ENCODE assay signal across 10 cellular contexts in the genomic region with DNA sequence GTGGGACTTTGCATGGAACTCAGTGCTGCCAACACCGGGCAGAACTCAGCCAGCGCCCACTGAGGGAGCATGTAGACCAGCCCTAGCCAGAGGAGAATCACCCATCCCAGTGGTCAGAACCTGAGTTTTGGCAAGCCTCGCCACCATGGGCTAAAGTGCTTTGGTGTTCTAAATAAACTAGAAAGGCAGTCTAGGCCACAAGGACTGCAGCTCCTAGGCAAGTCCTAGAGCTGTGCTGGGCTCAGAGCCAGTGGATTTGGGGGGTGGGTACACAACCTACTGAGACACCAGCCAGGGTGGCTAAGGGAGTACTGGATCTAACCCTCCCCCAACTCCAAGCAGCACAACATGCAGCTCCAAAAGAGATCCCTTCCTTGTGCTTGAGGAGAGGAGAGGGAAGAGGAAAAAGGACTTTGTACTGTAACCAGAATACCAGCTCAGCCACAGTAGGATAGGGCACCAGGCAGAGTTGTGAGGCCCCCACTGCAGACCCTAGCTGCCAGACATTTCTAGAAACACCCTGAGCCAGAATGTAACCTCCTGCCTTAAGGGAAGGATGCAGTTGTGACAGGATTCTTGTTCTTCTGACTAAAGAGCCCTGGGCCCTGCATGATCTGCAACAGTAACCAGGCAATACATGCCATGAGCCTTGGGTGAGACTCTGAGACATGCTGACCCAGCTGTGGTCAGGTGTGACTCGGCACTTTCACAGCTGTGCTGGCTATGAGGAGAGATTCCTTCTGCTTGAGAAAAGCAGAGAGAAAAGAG. TPM values are rescaled to one million over a fixed set of nuclear protein-coding genes. Genes with fewer than 3 reads are reported as not detected.
DNase-seq lines count a peak whose midpoint lies in the region; ATAC-seq, FAIRE-seq and TF ChIP-seq lines count a peak whose summit lies in the region.
"Had no signal": no experiment of that assay in that cellular context is flagged by ENCODE, and none has a peak within 500 bp of the region (broad histone marks: within the 10 kb centered on the region; RNA-seq: fewer than 3 reads in every experiment).

No MANE protein-coding gene starts in this region.

- no peak overlapping the region for H4K91ac ChIP-seq in H9 (ENCODE audit: insufficient read length, low read depth, low read length)

- H3K14ac ChIP-seq in H9 (ENCODE audit: insufficient read depth, low read length): no peak overlapping the region

- no peak overlapping the region for H4K5ac ChIP-seq in H9 (ENCODE audit: insufficient read length, low read depth, low read length)

- SMC1A ChIA-PET in GM12878 (lab: Charles Lee; ENCODE audit: uncharacterized antibody, unreplicated experiment): interaction anchor here (0.9 kb wide), 1 partner anchor 12 kb away, joined by 3 read pairs; no protein-coding TSS in a partner anchor

- peaks cover 0 to 8% of the 10 kb centered on the region in 2 experiments; a peak in 1 of 4 replicates for H3K36me3 ChIP-seq in GM12878 (ENCODE audit: control insufficient read depth in 2 of 2, insufficient read depth in 2 of 2, low read length in 1 of 2)
- H3K36me3 ChIP-seq: tibial artery had no signal

- H2BK5ac ChIP-seq in H9 (ENCODE audit: insufficient read length, low read length): no peak overlapping the region

- H3K23me2 ChIP-seq in H9 (ENCODE audit: insufficient read length, low read depth, low read length, poor library complexity, severe bottlenecking): no peaks in the 10 kb centered on the region

- H3K4me3 Mint-ChIP-seq in stimulated activated effector memory CD8-positive, alpha-beta T cell treated with anti-CD3 and anti-CD28 coated beads, Interleukin-12 subunit alpha, Interleukin-12 subunit beta, amount 100 ng/mL, for 72 hours: no peak overlapping the region
- H3K4me3 Mint-ChIP-seq in H9: no peak overlapping the region

- peaks cover 36% of the 10 kb centered on the region for H3K4me1 ChIP-seq in GM12878 (ENCODE audit: control insufficient read depth, insufficient read depth, low read length)
- H3K4me1 ChIP-seq in H9 (ENCODE audit: insufficient read depth, low read length): no peaks in the 10 kb centered on the region

- peak; percentile 67 for ATAC-seq in HG03280 (IDR thresholded peaks at IDR 0.05; ENCODE audit: unreplicated experiment)
- ATAC-seq in GM12878: peak; percentile 73
- peak; percentile 74 for ATAC-seq in stimulated activated effector memory CD8-positive, alpha-beta T cell treated with anti-CD3 and anti-CD28 coated beads, Interleukin-12 subunit alpha, Interleukin-12 subunit beta, amount 100 ng/mL, for 72 hours

- DNase-seq in NOMO-1 treated with DMSO at 0.1 percent for 48 hours (lab: John Stamatoyannopoulos, UW; ENCODE audit: unreplicated experiment) (peak; percentile 1), NOMO-1 (lab: John Stamatoyannopoulos, UW; ENCODE audit: unreplicated experiment in 2 of 2) (no peak), GM12878 (ENCODE audit: low read depth, low spot score) (no peak), cerebellar nuclear complex (lab: John Stamatoyannopoulos, UW) (no peak), H9 (no peak), foreskin melanocyte (no peak)
- DNase-seq in stimulated activated effector memory CD8-positive, alpha-beta T cell treated with anti-CD3 and anti-CD28 coated beads, Interleukin-12 subunit alpha, Interleukin-12 subunit beta, amount 100 ng/mL, for 72 hours (ENCODE audit: low spot score in 2 of 2): no peak

- no peak overlapping the region for H4K8ac ChIP-seq in H9 (replicated peaks; ENCODE audit: insufficient read length, low read depth, low read length)

- H3K79me2 ChIP-seq in GM12878 (ENCODE audit: control insufficient read depth, insufficient read depth, low read length) (peaks cover 13% of the 10 kb centered on the region), H9 (ENCODE audit: insufficient read depth, low read length) (no peaks in the 10 kb centered on the region)

- no peaks in the 10 kb centered on the region for H3K36me3 Mint-ChIP-seq in stimulated activated effector memory CD8-positive, alpha-beta T cell treated with anti-CD3 and anti-CD28 coated beads, Interleukin-12 subunit alpha, Interleukin-12 subunit beta, amount 100 ng/mL, for 72 hours
- H3K36me3 Mint-ChIP-seq in H9 (ENCODE audit: insufficient read depth in 1 of 3, low read depth in 3 of 3): peaks cover 0 to 33% (median 8%) of the 10 kb centered on the region in 3 experiments; a peak in 6 of 7 replicates

- H2BK15ac ChIP-seq in H9 (ENCODE audit: low read depth, low read length): no peak overlapping the region

- TF ChIP-seq EP300 in GM12878 (IDR thresholded peaks at IDR 0.05; ENCODE audit: borderline replicate concordance in 1 of 2, control insufficient read depth in 1 of 2, low read depth in 2 of 2, low read length in 2 of 2): no peak

- no peak for FAIRE-seq in GM12878 (lab: Jason Lieb, UNC)
- FAIRE-seq: TTC549 had no signal

- no peaks in the 10 kb centered on the region for H4K20me1 ChIP-seq in GM12878 (ENCODE audit: control insufficient read depth, insufficient read depth)
- H4K20me1 ChIP-seq in H9 (ENCODE audit: control insufficient read depth, insufficient read depth, insufficient read length): no peaks in the 10 kb centered on the region

- H3K4ac ChIP-seq in H9 (ENCODE audit: low read depth, low read length): no peak overlapping the region

- H3K27ac Mint-ChIP-seq in stimulated activated effector memory CD8-positive, alpha-beta T cell treated with anti-CD3 and anti-CD28 coated beads, Interleukin-12 subunit alpha, Interleukin-12 subunit beta, amount 100 ng/mL, for 72 hours: no peak overlapping the region
- H3K27ac Mint-ChIP-seq in H9: peak overlapping the region in 1 of 3 experiments; percentile 65; a peak in 3 of 7 replicates

- H2BK12ac ChIP-seq in H9 (ENCODE audit: insufficient read length, low read depth, low read length): no peak overlapping the region

- H3K4me2 ChIP-seq in GM12878 (ENCODE audit: control insufficient read depth, insufficient read depth): no peak overlapping the region
- H3K4me2 ChIP-seq in H9 (ENCODE audit: insufficient read depth, insufficient read length, low read length): no peak overlapping the region

- intact Hi-C loops in GM12878 (cut with micrococcal nuclease; ENCODE audit: unreplicated experiment): no loop called here

- no TSS peak for BruUV-seq in GM12878 (replicated peaks; lab: Mats Ljungman, UMichigan)

- H3K9me3 Mint-ChIP-seq in stimulated activated effector memory CD8-positive, alpha-beta T cell treated with anti-CD3 and anti-CD28 coated beads, Interleukin-12 subunit alpha, Interleukin-12 subunit beta, amount 100 ng/mL, for 72 hours: no peaks in the 10 kb centered on the region
- peaks cover 18 to 22% of the 10 kb centered on the region in 2 experiments; a peak in 4 of 5 replicates for H3K9me3 Mint-ChIP-seq in H9

- no peak overlapping the region for H3T11ph ChIP-seq in H9 (ENCODE audit: low read length)

- RAD21 ChIA-PET in GM12878 (lab: Charles Lee; ENCODE audit: unreplicated experiment): interaction anchor here (0.7 kb wide), 1 partner anchor 30 kb away, joined by 3 read pairs; no protein-coding TSS in a partner anchor

- H2BK120ac ChIP-seq in H9 (ENCODE audit: low read depth, low read length, poor library complexity, severe bottlenecking): no peak overlapping the region

- in situ Hi-C loops in GM12878 (cut with MboI): no loop called here

- H3K9ac ChIP-seq in GM12878 (ENCODE audit: control insufficient read depth, insufficient read depth, low read length): no peak overlapping the region; the same call in 1 of the 2 replicates
- H3K9ac ChIP-seq in H9 (ENCODE audit: extremely low read depth, insufficient read length, low read length): no peak overlapping the region

- H3K23ac ChIP-seq in H9 (ENCODE audit: insufficient read length, low read depth, low read length): no peak overlapping the region

- peaks cover 24% of the 10 kb centered on the region for H3K27me3 Mint-ChIP-seq in H9 (ENCODE audit: low read depth)

- H3K27me3 ChIP-seq in GM12878 (replicated peaks in 1 of 2; ENCODE audit: control insufficient read depth in 2 of 2, insufficient read depth in 2 of 2, low read length in 1 of 2) (no peaks in the 10 kb centered on the region), H9 (ENCODE audit: insufficient read depth, low read length) (no peaks in the 10 kb centered on the region)
- H3K27me3 ChIP-seq: tibial artery had no signal

- H3K18ac ChIP-seq in H9 (ENCODE audit: insufficient read length, low read depth, low read length): no peak overlapping the region

- no peak for TF ChIP-seq RAD21 in GM12878 (IDR thresholded peaks at IDR 0.05; ENCODE audit: insufficient read depth, low read depth, low read length)

- H3K56ac ChIP-seq in H9 (ENCODE audit: insufficient read length, low read depth, low read length): no peak overlapping the region

- H3K27ac ChIP-seq in GM12878 (ENCODE audit: control insufficient read depth, insufficient read depth) (peak overlapping the region; percentile 41), H9 (ENCODE audit: insufficient read length, low read depth, low read length) (no peak overlapping the region)
- H3K27ac ChIP-seq: tibial artery had no signal

- 75% methylated on average over 4 of the region's 4 CpGs for WGBS in GM12878 (ENCODE audit: insufficient coverage, insufficient replicate concordance, low lambda C conversion rate, missing lambda C conversion rate)
- WGBS in H9 (ENCODE audit: extremely low coverage, insufficient read length, low lambda C conversion rate): no CpG with 5 or more reads among the region's 4 CpGs

- no peak overlapping the region for H2AK5ac ChIP-seq in H9 (ENCODE audit: insufficient read length, low read length)

- H2BK20ac ChIP-seq in H9 (ENCODE audit: low read depth, low read length, poor library complexity, severe bottlenecking): no peak overlapping the region

- no peak overlapping the region for H3K4me3 ChIP-seq in GM12878
- H3K4me3 ChIP-seq: tibial artery had no signal

- H2AFZ ChIP-seq in GM12878 (ENCODE audit: control insufficient read depth, low read depth, low read length): no peak overlapping the region
- no peak overlapping the region for H2AFZ ChIP-seq in H9 (ENCODE audit: low read length)

- CTCF ChIA-PET in GM12878 (lab: Yijun Ruan, JAX): interaction anchor here (0.9 kb wide), 1 partner anchor 80 kb away, joined by 3 read pairs; no protein-coding TSS in a partner anchor

- H3K79me1 ChIP-seq in H9 (ENCODE audit: insufficient read depth, low read depth, low read length, poor library complexity, severe bottlenecking): no peaks in the 10 kb centered on the region

- H3K9me3 ChIP-seq in GM12878 (replicated peaks; ENCODE audit: control insufficient read depth, insufficient read depth, low read length): no peaks in the 10 kb centered on the region; the same call in 1 of the 3 replicates
- H3K9me3 ChIP-seq in H9 (ENCODE audit: control insufficient read depth, low read depth, low read length): no peaks in the 10 kb centered on the region
- H3K9me3 ChIP-seq: tibial artery had no signal

- POLR2A ChIA-PET in GM12878 (lab: Charles Lee): no interaction called here

- no peak for TF ChIP-seq POLR2A in GM12878 (IDR thresholded peaks at IDR 0.05; ENCODE audit: low read depth, low read length)

- peaks cover 14% of the 10 kb centered on the region for H3K4me1 Mint-ChIP-seq in stimulated activated effector memory CD8-positive, alpha-beta T cell treated with anti-CD3 and anti-CD28 coated beads, Interleukin-12 subunit alpha, Interleukin-12 subunit beta, amount 100 ng/mL, for 72 hours
- peaks cover 0 to 8% of the 10 kb centered on the region in 2 experiments; a peak in 3 of 4 replicates for H3K4me1 Mint-ChIP-seq in H9

- no peak for TF ChIP-seq CTCF in GM12878 (IDR thresholded peaks at IDR 0.05 in 2 of 3, conservative IDR thresholded peaks at IDR 0.05 in 1 of 3; ENCODE audit: control insufficient read depth in 2 of 3, extremely low read depth in 1 of 3, insufficient read depth in 1 of 3, low read depth in 3 of 3, low read length in 3 of 3)
- no peak for TF ChIP-seq CTCF in H9 (conservative IDR thresholded peaks at IDR 0.05)

RNA-seq across cellular contexts. Expression of gene GSDME, which starts 24.4 kb away (rescaled TPM):
- 50.8 and 52.0 TPM in 2 replicates for total RNA-seq in GM12878 (2013; cell fraction: nucleolus; rRNA removed)
- total RNA-seq in GM12878 (2014; rRNA removed) (140 and 149 TPM in 2 replicates), GM12878 (2014; rRNA removed; fragmentation: Illumina TruSeq; extraction: Trizol) (95.2 and 96.2 TPM in 2 replicates), GM12878 (2021) (114 and 116 TPM in 2 replicates), H9 (2021) (5.5 and 5.8 TPM in 2 replicates)
- polyA plus RNA-seq in GM12878 (2011; ENCODE audit: low read depth): 78.4 TPM
- polyA plus RNA-seq in GM12878 (2011; rRNA removed) (19.7 and 23.7 TPM in 2 replicates), GM12878 (2014; fragmentation: Illumina TruSeq; extraction: Trizol) (141 and 143 TPM in 2 replicates), GM12878 (2014; fragmentation: Nextera tagmentation; extraction: Ambion mirVana) (10 to 100 TPM; 62.5 to 83.7 TPM), GM12878 (2014; rRNA removed) (128 and 141 TPM in 2 replicates), GM12878 (2016; fragmentation: Nextera tagmentation; extraction: Ambion mirVana) (100 to 1,000 TPM; 242 to 245 TPM)
- polyA plus RNA-seq in GM12878 (2011; cell fraction: cytosol; rRNA removed): 18.6 and 22.3 TPM in 2 replicates
- polyA plus RNA-seq in GM12878 (2011; cell fraction: nucleus; rRNA removed): 30.2 and 33.1 TPM in 2 replicates
- polyA plus RNA-seq in GM12878 (2012): 92.4 and 94.8 TPM in 2 replicates
- 27.0 and 41.7 TPM in 2 replicates for polyA minus RNA-seq in GM12878 (2011; rRNA and poly(A)+ RNA removed)
- 6.1 and 7.5 TPM in 2 replicates for polyA minus RNA-seq in GM12878 (2011; cell fraction: cytosol; rRNA and poly(A)+ RNA removed)
- 12.8 and 19.2 TPM in 2 replicates for polyA minus RNA-seq in GM12878 (2011; cell fraction: nucleus; rRNA and poly(A)+ RNA removed)
